24 cellular contexts compared by ENCODE assay signal in genomic region chr4:102685768-102686167, GRCh38.
"Had no signal": no experiment of that assay in that cellular context is flagged by ENCODE, and none has a peak within 500 bp of the region (broad histone marks: within the 10 kb centered on the region; RNA-seq: fewer than 3 reads in every experiment).

No MANE protein-coding gene starts in this region.

- H3K9ac ChIP-seq: neural progenitor cell had no signal

- H3K36me3 ChIP-seq: ovary, right atrium auricular region, thyroid gland had no signal

- H3K27me3 Mint-ChIP-seq: naive B cell; progenitor cell of endocrine pancreas; stimulated activated naive B cell treated with anti-CD40 and anti-IgM and Interleukin-4, amounts not matched to agents 10 μg/mL and 1 μg/mL and 100 μg/mL, for 72 hours had no signal

- H3K4me3 ChIP-seq: left ventricle myocardium inferior, lung, neural progenitor cell, ovary, right atrium auricular region, right lobe of liver, stomach, testis, thyroid gland, transverse colon, uterus had no signal

- H3K27ac ChIP-seq: left ventricle myocardium inferior, neural progenitor cell, ovary, right atrium auricular region, right lobe of liver, stomach, testis, thyroid gland, transverse colon, uterus had no signal

- H3K27me3 ChIP-seq: neural progenitor cell, ovary, right atrium auricular region, right lobe of liver, stomach, testis, thyroid gland, transverse colon, uterus had no signal

- H3K4me3 Mint-ChIP-seq: mesothelial cell of epicardium; naive B cell; natural killer cell; nephron progenitor cell; neural progenitor cell; stimulated activated naive B cell treated with anti-CD40 and anti-IgM and Interleukin-4, amounts not matched to agents 10 μg/mL and 1 μg/mL and 100 μg/mL, for 72 hours had no signal

- H3K27ac Mint-ChIP-seq: mesothelial cell of epicardium; naive B cell; natural killer cell; nephron progenitor cell; neural progenitor cell; progenitor cell of endocrine pancreas; stimulated activated naive B cell treated with anti-CD40 and anti-IgM and Interleukin-4, amounts not matched to agents 10 μg/mL and 1 μg/mL and 100 μg/mL, for 72 hours had no signal

- H2AFZ ChIP-seq: neural progenitor cell had no signal

- H3K4me1 ChIP-seq: neural progenitor cell, right atrium auricular region, right lobe of liver, testis, thyroid gland, transverse colon, uterus had no signal

- H3K4me1 Mint-ChIP-seq: mesothelial cell of epicardium; naive B cell; natural killer cell; nephron progenitor cell; neural progenitor cell; stimulated activated naive B cell treated with anti-CD40 and anti-IgM and Interleukin-4, amounts not matched to agents 10 μg/mL and 1 μg/mL and 100 μg/mL, for 72 hours had no signal

- DNase-seq: islet precursor cell; left ventricle myocardium inferior; mesendoderm; naive B cell; natural killer cell; nephron progenitor cell; ovary; right lobe of liver; stimulated activated CD4-positive, alpha-beta T cell treated with anti-CD3 and anti-CD28 coated beads, Interleukin-12 subunit alpha, Interleukin-12 subunit beta, amount 100 ng/mL, for 4 hours; stimulated activated CD4-positive, alpha-beta T cell treated with anti-CD3 and anti-CD28 coated beads, Interleukin-15, amount 100 ng/mL, for 24 hours; stimulated activated CD4-positive, alpha-beta T cell treated with anti-CD3 and anti-CD28 coated beads, Interleukin-2, amount 100 ng/mL, for 24 hours; stimulated activated CD4-positive, alpha-beta T cell treated with anti-CD3 and anti-CD28 coated beads, Interleukin-4, amount 100 ng/mL, for 1 hour; stimulated activated naive B cell treated with anti-CD40 and anti-IgM and Interleukin-4, amounts not matched to agents 10 μg/mL and 1 μg/mL and 100 μg/mL, for 72 hours; stimulated activated naive CD8-positive, alpha-beta T cell treated with anti-CD3 and anti-CD28 coated beads, Interleukin-15, Interleukin-2, amounts not matched to agents 100 U/mL and 50 U/mL, for 24 hours; stomach; testis; thyroid gland; transverse colon; uterus had no signal

- ATAC-seq: natural killer cell; right lobe of liver; stimulated activated naive B cell treated with anti-CD40 and anti-IgM and Interleukin-4, amounts not matched to agents 10 μg/mL and 1 μg/mL and 100 μg/mL, for 72 hours; stimulated activated naive CD8-positive, alpha-beta T cell treated with anti-CD3 and anti-CD28 coated beads, Interleukin-15, Interleukin-2, amounts not matched to agents 100 U/mL and 50 U/mL, for 24 hours had no signal

- H3K9me3 Mint-ChIP-seq: mesothelial cell of epicardium; naive B cell; natural killer cell; nephron progenitor cell; neural progenitor cell; stimulated activated naive B cell treated with anti-CD40 and anti-IgM and Interleukin-4, amounts not matched to agents 10 μg/mL and 1 μg/mL and 100 μg/mL, for 72 hours had no signal

- H3K9me3 ChIP-seq: left ventricle myocardium inferior, ovary, right atrium auricular region, right lobe of liver, stomach, testis, thyroid gland, transverse colon, uterus had no signal

- H3K4me2 ChIP-seq: neural progenitor cell had no signal

- H3K36me3 Mint-ChIP-seq: natural killer cell, neural progenitor cell had no signal
